15 cellular contexts compared by ENCODE assay signal in genomic region chr2:201271917-201272316, GRCh38. TPM values are rescaled to one million over a fixed set of nuclear protein-coding genes. Genes with fewer than 3 reads are reported as not detected.
A peak's percentile ranks its signal among the peaks of the same experiment; 100 is the strongest.
DNase-seq lines count a peak whose midpoint lies in the region; ATAC-seq, FAIRE-seq and TF ChIP-seq lines count a peak whose summit lies in the region.
"Had no signal": no experiment of that assay in that cellular context is flagged by ENCODE, and none has a peak within 500 bp of the region (broad histone marks: within the 10 kb centered on the region; RNA-seq: fewer than 3 reads in every experiment).

No MANE protein-coding gene starts in this region.

- FAIRE-seq in GM12891 (lab: Jason Lieb, UNC), result peak; percentile 89

- peaks cover 81% of the 10 kb centered on the region for H3K36me3 Mint-ChIP-seq in activated CD4-positive, alpha-beta T cell treated with anti-CD3 and anti-CD28 coated beads, Interleukin-2, amount 10 ng/mL, durations not matched to agents 7 days and 5 days (ENCODE audit: low read depth)
- peaks cover 12 to 76% of the 10 kb centered on the region in 2 donors for H3K36me3 Mint-ChIP-seq in activated naive CD4-positive, alpha-beta T cell treated with anti-CD3 and anti-CD28 coated beads, Interleukin-2, amount 50 U/mL, for 72 hours
- H3K36me3 Mint-ChIP-seq in natural killer cell, result peaks cover 24% of the 10 kb centered on the region

- no peaks in the 10 kb centered on the region for H3K27me3 Mint-ChIP-seq in activated CD4-positive, alpha-beta T cell treated with anti-CD3 and anti-CD28 coated beads, Interleukin-2, amount 10 ng/mL, durations not matched to agents 7 days and 5 days
- no peaks in the 10 kb centered on the region for H3K27me3 Mint-ChIP-seq in natural killer cell (ENCODE audit: low read depth in 2 of 2)

- CTCF ChIA-PET in activated CD4-positive, alpha-beta T cell treated with anti-CD3 and anti-CD28 coated beads, Interleukin-2, amount 10 ng/mL, durations not matched to agents 7 days and 5 days (lab: Charles Lee), result no interaction called here

- H3K9me3 Mint-ChIP-seq in activated CD4-positive, alpha-beta T cell treated with anti-CD3 and anti-CD28 coated beads, Interleukin-2, amount 10 ng/mL, durations not matched to agents 7 days and 5 days, result no peaks in the 10 kb centered on the region
- H3K9me3 Mint-ChIP-seq in activated naive CD4-positive, alpha-beta T cell treated with anti-CD3 and anti-CD28 coated beads, Interleukin-2, amount 50 U/mL, for 72 hours, result no peaks in the 10 kb centered on the region
- no peaks in the 10 kb centered on the region for H3K9me3 Mint-ChIP-seq in natural killer cell

- H3K27ac Mint-ChIP-seq in activated CD4-positive, alpha-beta T cell treated with anti-CD3 and anti-CD28 coated beads, Interleukin-2, amount 10 ng/mL, durations not matched to agents 7 days and 5 days, result peak overlapping the region; percentile 70
- H3K27ac Mint-ChIP-seq in activated naive CD4-positive, alpha-beta T cell treated with anti-CD3 and anti-CD28 coated beads, Interleukin-2, amount 50 U/mL, for 72 hours, result peak overlapping the region; percentile 3 to 45
- H3K27ac Mint-ChIP-seq in natural killer cell, result peak overlapping the region; percentile 100

- peak in 1 of 2 donors; percentile 11 for ATAC-seq in activated naive CD4-positive, alpha-beta T cell treated with anti-CD3 and anti-CD28 coated beads, Interleukin-2, amount 50 U/mL, for 72 hours
- ATAC-seq in natural killer cell, result no peak
- ATAC-seq: Right ventricle myocardium inferior had no signal

- POLR2A ChIA-PET in activated CD4-positive, alpha-beta T cell treated with anti-CD3 and anti-CD28 coated beads, Interleukin-2, amount 10 ng/mL, durations not matched to agents 7 days and 5 days (lab: Charles Lee), result no interaction called here

- intact Hi-C loops in natural killer cell (cut with micrococcal nuclease), result no loop called here

- no peak for TF ChIP-seq CTCF in natural killer cell (IDR thresholded peaks at IDR 0.05)

- H3K4me1 Mint-ChIP-seq in activated CD4-positive, alpha-beta T cell treated with anti-CD3 and anti-CD28 coated beads, Interleukin-2, amount 10 ng/mL, durations not matched to agents 7 days and 5 days, result peaks cover 60% of the 10 kb centered on the region
- peaks cover 79 to 83% of the 10 kb centered on the region in 2 donors for H3K4me1 Mint-ChIP-seq in natural killer cell

- TF ChIP-seq POLR2A in GM12891 (IDR thresholded peaks at IDR 0.05; ENCODE audit: low read depth, low read length), result no peak

- no peak overlapping the region for H3K4me3 Mint-ChIP-seq in activated CD4-positive, alpha-beta T cell treated with anti-CD3 and anti-CD28 coated beads, Interleukin-2, amount 10 ng/mL, durations not matched to agents 7 days and 5 days
- peak overlapping the region; percentile 0 for H3K4me3 Mint-ChIP-seq in natural killer cell

- DNase-seq in activated CD4-positive, alpha-beta T cell treated with anti-CD3 and anti-CD28 coated beads, Interleukin-2, amount 10 ng/mL, durations not matched to agents 7 days and 5 days, result no peak
- DNase-seq in activated CD4-positive, alpha-beta T cell treated with anti-CD3 and anti-CD28 coated beads for 4 hours, result no peak
- DNase-seq in GM12891 (ENCODE audit: insufficient read length, low spot score) (no peak), natural killer cell (no peak), superior temporal gyrus (ENCODE audit: extremely low spot score) (no peak), NCI-H226 (no peak)
- no peak for DNase-seq in activated naive CD4-positive, alpha-beta T cell treated with anti-CD3 and anti-CD28 coated beads, Interleukin-2, amount 50 U/mL, for 72 hours (ENCODE audit: low spot score in 2 of 2)
- no peak for DNase-seq in stimulated activated CD4-positive, alpha-beta T cell treated with anti-CD3 and anti-CD28 coated beads, Interleukin-4, amount 100 ng/mL, for 24 hours
- DNase-seq: activated CD4-positive, CD25-positive, alpha-beta regulatory T cell; DMS53; GM23248; NCI-H526; SW 1271; thyroid gland had no signal

TF ChIP-seq in GM12891, 5 proteins besides CTCF, POLR2A, EP300 and RAD21:
- TF ChIP-seq PAX5 (IDR thresholded peaks at IDR 0.05; ENCODE audit: insufficient read depth, low read length, severe bottlenecking) (no peak), POLR2AphosphoS5 (IDR thresholded peaks at IDR 0.05; ENCODE audit: low read depth, low read length) (no peak), POU2F2 (IDR thresholded peaks at IDR 0.05; ENCODE audit: low read depth, low read length) (no peak)

RNA-seq across cellular contexts. Expression of gene CASP8, which starts 11.6 kb away (rescaled TPM):
- total RNA-seq in activated CD4-positive, alpha-beta T cell treated with anti-CD3 and anti-CD28 coated beads, Interleukin-2, amount 10 ng/mL, durations not matched to agents 7 days and 5 days, result 10 to 100 TPM; 73.6 to 77.7 TPM
- polyA plus RNA-seq in GM12891 (2012; ENCODE audit: low read depth, missing spikeins), result 9.9 TPM
- total RNA-seq in activated naive CD4-positive, alpha-beta T cell treated with anti-CD3 and anti-CD28 coated beads, Interleukin-2, amount 50 U/mL, for 72 hours, result 10 to 100 TPM; 40.4 to 74.3 TPM
- total RNA-seq in natural killer cell, result 100 to 1,000 TPM; 218 to 404 (median 347) TPM

Comparison
In these comparisons a context has a peak if more than half of its experiments do, and no peak if none do; other contexts are left out.
1. H3K27ac Mint-ChIP-seq: peak in every context shown above with its lines; median percentile 100 in natural killer cell; 70 in activated CD4-positive, alpha-beta T cell treated with anti-CD3 and anti-CD28 coated beads, Interleukin-2, amount 10 ng/mL, durations not matched to agents 7 days and 5 days; 24 in activated naive CD4-positive, alpha-beta T cell treated with anti-CD3 and anti-CD28 coated beads, Interleukin-2, amount 50 U/mL, for 72 hours.